ENCODE assay signal across 8 cellular contexts in the genomic region with DNA sequence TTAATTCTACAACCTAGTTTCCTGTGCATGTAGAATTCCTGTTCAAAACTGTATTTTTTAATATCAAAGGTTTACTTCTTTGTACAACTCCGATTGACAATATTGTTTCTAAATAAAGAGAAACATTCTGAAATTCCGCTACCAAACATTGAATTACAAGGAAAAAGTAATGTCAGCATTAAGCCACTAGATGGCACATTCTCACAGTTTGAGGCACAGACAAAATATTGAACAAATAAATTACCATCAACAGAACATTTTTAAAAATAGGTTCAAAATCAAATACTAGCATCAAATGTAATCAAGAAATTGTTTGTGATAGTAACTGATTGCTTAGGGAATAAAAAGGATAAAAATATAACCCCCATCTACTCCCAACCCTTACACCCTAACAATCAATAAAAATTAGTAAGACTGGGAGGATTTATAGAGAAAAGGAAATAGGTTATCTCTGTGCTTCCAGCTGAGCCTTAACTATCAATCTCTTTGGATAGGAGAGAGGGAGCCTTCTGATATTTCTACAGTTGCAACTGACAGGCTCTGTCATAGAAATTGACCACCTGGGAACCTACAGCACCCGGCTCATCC.
A peak's percentile ranks its signal among the peaks of the same experiment; 100 is the strongest.
DNase-seq lines count a peak whose midpoint lies in the region; ATAC-seq and TF ChIP-seq lines count a peak whose summit lies in the region.

No MANE protein-coding gene starts in this region.

- H3K4me1 ChIP-seq in CD8-positive, alpha-beta T cell (ENCODE audit: insufficient read depth, low read length) = no peaks in the 10 kb centered on the region

- intact Hi-C loops in CD8-positive, alpha-beta T cell (cut with DNase I, micrococcal nuclease) = loop anchor here (1.0 to 10.0 kb wide), 5 partner anchors 71 to 563 kb away; no protein-coding TSS in a partner anchor

- no peaks in the 10 kb centered on the region for H3K36me3 Mint-ChIP-seq in CD8-positive, alpha-beta T cell

- no peaks in the 10 kb centered on the region for H3K9me3 ChIP-seq in CD8-positive, alpha-beta T cell (ENCODE audit: low read length)

- H3K27me3 ChIP-seq in CD8-positive, alpha-beta T cell (ENCODE audit: insufficient read depth, low read length) = no peaks in the 10 kb centered on the region

- TF ChIP-seq CTCF in CD8-positive, alpha-beta T cell (IDR thresholded peaks at IDR 0.05) = peak; percentile 92
- TF ChIP-seq CTCF in HFF-Myc (IDR thresholded peaks at IDR 0.05; ENCODE audit: low read depth, low read length, missing control alignments) = peak; percentile 46
- peak; percentile 71 for TF ChIP-seq CTCF in fibroblast of the aortic adventitia (IDR thresholded peaks at IDR 0.05; ENCODE audit: insufficient read depth, low read length)

- H3K4me3 ChIP-seq in CD8-positive, alpha-beta T cell (ENCODE audit: low read depth, low read length) = no peak overlapping the region
- H3K4me3 ChIP-seq in HFF-Myc (replicated peaks; ENCODE audit: low read depth, low read length) = no peak overlapping the region
- H3K4me3 ChIP-seq in fibroblast of the aortic adventitia (ENCODE audit: low read depth, low read length) = no peak overlapping the region

- no peaks in the 10 kb centered on the region for H3K36me3 ChIP-seq in CD8-positive, alpha-beta T cell (ENCODE audit: insufficient read depth, low read length)

- H3K4me3 Mint-ChIP-seq in CD8-positive, alpha-beta T cell = no peak overlapping the region

- CTCF ChIA-PET in CD8-positive, alpha-beta T cell (lab: Charles Lee) = interaction anchor here (0.6 to 3.0 kb wide), 3 partner anchors 71 to 463 kb away, joined by 4 to 22 read pairs (median 8); no protein-coding TSS in a partner anchor

- H3K27ac Mint-ChIP-seq in CD8-positive, alpha-beta T cell = no peak overlapping the region

- H3K27ac ChIP-seq in CD8-positive, alpha-beta T cell (ENCODE audit: low read depth, low read length) = no peak overlapping the region

- peak in 1 of 7 experiments; percentile 7 for DNase-seq in CD8-positive, alpha-beta T cell
- no peak for DNase-seq in HFF-Myc (ENCODE audit: extremely low read depth, low read depth)
- peak; percentile 68 for DNase-seq in SK-MEL-5 (ENCODE audit: low read depth, low spot score)
- DNase-seq in fibroblast of the aortic adventitia (ENCODE audit: low read depth) = peak; percentile 71
- peak; percentile 17 for DNase-seq in smooth muscle cell of the brain vasculature (ENCODE audit: low read depth, low spot score)
- DNase-seq in effector CD4-positive, alpha-beta T cell = no peak

- ATAC-seq in CD8-positive, alpha-beta T cell = no peak
- ATAC-seq in HG03025 (IDR thresholded peaks at IDR 0.05; ENCODE audit: low FRiP score, unreplicated experiment) (no peak), HG03439 (IDR thresholded peaks at IDR 0.05; ENCODE audit: unreplicated experiment) (no peak)

- H3K9me3 Mint-ChIP-seq in CD8-positive, alpha-beta T cell = no peaks in the 10 kb centered on the region

- peaks cover 12% of the 10 kb centered on the region for H3K27me3 Mint-ChIP-seq in CD8-positive, alpha-beta T cell (ENCODE audit: low read depth)

- in situ Hi-C loops in SK-MEL-5 (cut with HindIII; ENCODE audit: low pct_unique_long_range_greater_than_20kb, low sequenced_read_pairs) = no loop called here

- POLR2A ChIA-PET in CD8-positive, alpha-beta T cell (lab: Charles Lee) = no interaction called here

- H3K4me1 Mint-ChIP-seq in CD8-positive, alpha-beta T cell (ENCODE audit: low read depth) = no peaks in the 10 kb centered on the region

Comparison
In these comparisons a context has a peak if more than half of its experiments do, and no peak if none do; other contexts are left out.
1. DNase-seq: peak in SK-MEL-5 (single experiment), fibroblast of the aortic adventitia (single experiment) and smooth muscle cell of the brain vasculature (single experiment); none in HFF-Myc (single experiment) and effector CD4-positive, alpha-beta T cell (single experiment).
2. Peak in every context shown above with its lines, with median percentiles within 50 percentile points of each other: CTCF ChIP-seq.